Comparison of ENCODE assay signal across 1 cellular context in the genomic region with DNA sequence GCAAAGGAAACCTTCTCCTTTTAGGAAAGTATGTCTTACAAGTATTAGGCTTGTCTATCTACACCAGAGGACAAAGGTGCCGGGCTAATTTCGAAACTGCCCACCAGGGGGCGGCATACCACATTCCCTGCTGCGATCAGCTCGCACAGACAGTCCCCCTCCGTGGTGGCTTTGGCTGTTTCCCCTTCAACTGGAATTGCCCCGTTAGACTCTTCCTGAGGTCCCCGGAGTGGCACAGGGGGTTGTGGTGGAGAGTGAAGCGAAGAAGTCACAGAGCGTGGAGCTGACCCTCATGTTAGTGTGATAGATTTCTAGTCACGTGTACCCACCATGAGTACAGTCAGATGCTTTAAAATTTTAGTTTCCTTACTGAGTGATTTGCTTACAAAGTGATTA.
TF ChIP-seq lines count a peak whose summit lies in the region.

No MANE protein-coding gene starts in this region.

TF ChIP-seq in GM12878, 131 proteins besides CTCF, POLR2A, EP300 and RAD21 (continues in another document):
- peak; percentile 19; the same call in 1 of the 2 replicates for TF ChIP-seq LARP7 (IDR thresholded peaks at IDR 0.05)
- TF ChIP-seq, protein P1, sequence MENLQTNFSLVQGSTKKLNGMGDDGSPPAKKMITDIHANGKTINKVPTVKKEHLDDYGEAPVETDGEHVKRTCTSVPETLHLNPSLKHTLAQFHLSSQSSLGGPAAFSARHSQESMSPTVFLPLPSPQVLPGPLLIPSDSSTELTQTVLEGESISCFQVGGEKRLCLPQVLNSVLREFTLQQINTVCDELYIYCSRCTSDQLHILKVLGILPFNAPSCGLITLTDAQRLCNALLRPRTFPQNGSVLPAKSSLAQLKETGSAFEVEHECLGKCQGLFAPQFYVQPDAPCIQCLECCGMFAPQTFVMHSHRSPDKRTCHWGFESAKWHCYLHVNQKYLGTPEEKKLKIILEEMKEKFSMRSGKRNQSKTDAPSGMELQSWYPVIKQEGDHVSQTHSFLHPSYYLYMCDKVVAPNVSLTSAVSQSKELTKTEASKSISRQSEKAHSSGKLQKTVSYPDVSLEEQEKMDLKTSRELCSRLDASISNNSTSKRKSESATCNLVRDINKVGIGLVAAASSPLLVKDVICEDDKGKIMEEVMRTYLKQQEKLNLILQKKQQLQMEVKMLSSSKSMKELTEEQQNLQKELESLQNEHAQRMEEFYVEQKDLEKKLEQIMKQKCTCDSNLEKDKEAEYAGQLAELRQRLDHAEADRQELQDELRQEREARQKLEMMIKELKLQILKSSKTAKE (IDR thresholded peaks at IDR 0.05; ENCODE audit: low read depth, poor library complexity, severe bottlenecking) = peak; percentile 75
- no peak for TF ChIP-seq SIX5 (IDR thresholded peaks at IDR 0.05; ENCODE audit: low read depth, low read length, severe bottlenecking)
- peak; percentile 8; the same call in 1 of the 2 replicates for TF ChIP-seq ZSCAN29 (IDR thresholded peaks at IDR 0.05)
- TF ChIP-seq, protein P2, sequence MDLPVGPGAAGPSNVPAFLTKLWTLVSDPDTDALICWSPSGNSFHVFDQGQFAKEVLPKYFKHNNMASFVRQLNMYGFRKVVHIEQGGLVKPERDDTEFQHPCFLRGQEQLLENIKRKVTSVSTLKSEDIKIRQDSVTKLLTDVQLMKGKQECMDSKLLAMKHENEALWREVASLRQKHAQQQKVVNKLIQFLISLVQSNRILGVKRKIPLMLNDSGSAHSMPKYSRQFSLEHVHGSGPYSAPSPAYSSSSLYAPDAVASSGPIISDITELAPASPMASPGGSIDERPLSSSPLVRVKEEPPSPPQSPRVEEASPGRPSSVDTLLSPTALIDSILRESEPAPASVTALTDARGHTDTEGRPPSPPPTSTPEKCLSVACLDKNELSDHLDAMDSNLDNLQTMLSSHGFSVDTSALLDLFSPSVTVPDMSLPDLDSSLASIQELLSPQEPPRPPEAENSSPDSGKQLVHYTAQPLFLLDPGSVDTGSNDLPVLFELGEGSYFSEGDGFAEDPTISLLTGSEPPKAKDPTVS (IDR thresholded peaks at IDR 0.05; ENCODE audit: low read depth, low read length) = no peak
- TF ChIP-seq NFIC (IDR thresholded peaks at IDR 0.05; ENCODE audit: low read depth, low read length) = 0 out of 2 replicates have a peak, but pooled peaks have one; percentile 61
- TF ChIP-seq BHLHE40 (IDR thresholded peaks at IDR 0.05; ENCODE audit: borderline replicate concordance in 1 of 2, low read depth in 2 of 2, low read length in 1 of 2) = peak; percentile 91 to 92
- TF ChIP-seq PAX8 (IDR thresholded peaks at IDR 0.05) = no peak
- peak; percentile 53 for TF ChIP-seq ATF7 (IDR thresholded peaks at IDR 0.05; ENCODE audit: low read depth)
- TF ChIP-seq BMI1 (IDR thresholded peaks at IDR 0.05; ENCODE audit: borderline replicate concordance) = no peak
- no peak for TF ChIP-seq RFX5 (IDR thresholded peaks at IDR 0.05; ENCODE audit: low read depth, low read length)
- TF ChIP-seq GABPA (IDR thresholded peaks at IDR 0.05; ENCODE audit: low read depth) = no peak
- peak; percentile 85 for TF ChIP-seq EED (IDR thresholded peaks at IDR 0.05; ENCODE audit: low read depth)
- peak; percentile 34; the same call in 1 of the 2 replicates for TF ChIP-seq MTA2 (IDR thresholded peaks at IDR 0.05; ENCODE audit: low read depth)
- TF ChIP-seq CREM (IDR thresholded peaks at IDR 0.05; ENCODE audit: low read depth) = peak; percentile 40; the same call in 1 of the 2 replicates
- TF ChIP-seq ZNF24 (IDR thresholded peaks at IDR 0.05) = no peak
- TF ChIP-seq, protein P3, sequence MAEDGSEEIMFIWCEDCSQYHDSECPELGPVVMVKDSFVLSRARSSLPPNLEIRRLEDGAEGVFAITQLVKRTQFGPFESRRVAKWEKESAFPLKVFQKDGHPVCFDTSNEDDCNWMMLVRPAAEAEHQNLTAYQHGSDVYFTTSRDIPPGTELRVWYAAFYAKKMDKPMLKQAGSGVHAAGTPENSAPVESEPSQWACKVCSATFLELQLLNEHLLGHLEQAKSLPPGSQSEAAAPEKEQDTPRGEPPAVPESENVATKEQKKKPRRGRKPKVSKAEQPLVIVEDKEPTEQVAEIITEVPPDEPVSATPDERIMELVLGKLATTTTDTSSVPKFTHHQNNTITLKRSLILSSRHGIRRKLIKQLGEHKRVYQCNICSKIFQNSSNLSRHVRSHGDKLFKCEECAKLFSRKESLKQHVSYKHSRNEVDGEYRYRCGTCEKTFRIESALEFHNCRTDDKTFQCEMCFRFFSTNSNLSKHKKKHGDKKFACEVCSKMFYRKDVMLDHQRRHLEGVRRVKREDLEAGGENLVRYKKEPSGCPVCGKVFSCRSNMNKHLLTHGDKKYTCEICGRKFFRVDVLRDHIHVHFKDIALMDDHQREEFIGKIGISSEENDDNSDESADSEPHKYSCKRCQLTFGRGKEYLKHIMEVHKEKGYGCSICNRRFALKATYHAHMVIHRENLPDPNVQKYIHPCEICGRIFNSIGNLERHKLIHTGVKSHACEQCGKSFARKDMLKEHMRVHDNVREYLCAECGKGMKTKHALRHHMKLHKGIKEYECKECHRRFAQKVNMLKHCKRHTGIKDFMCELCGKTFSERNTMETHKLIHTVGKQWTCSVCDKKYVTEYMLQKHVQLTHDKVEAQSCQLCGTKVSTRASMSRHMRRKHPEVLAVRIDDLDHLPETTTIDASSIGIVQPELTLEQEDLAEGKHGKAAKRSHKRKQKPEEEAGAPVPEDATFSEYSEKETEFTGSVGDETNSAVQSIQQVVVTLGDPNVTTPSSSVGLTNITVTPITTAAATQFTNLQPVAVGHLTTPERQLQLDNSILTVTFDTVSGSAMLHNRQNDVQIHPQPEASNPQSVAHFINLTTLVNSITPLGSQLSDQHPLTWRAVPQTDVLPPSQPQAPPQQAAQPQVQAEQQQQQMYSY (CRISPR knock-in tag; IDR thresholded peaks at IDR 0.05) = no peak
- no peak for TF ChIP-seq IRF4 (IDR thresholded peaks at IDR 0.05; ENCODE audit: low read depth, low read length)
- TF ChIP-seq EZH2 (IDR thresholded peaks at IDR 0.05; ENCODE audit: borderline replicate concordance, control insufficient read depth, low read depth, low read length) = no peak
- TF ChIP-seq RAD51 (IDR thresholded peaks at IDR 0.05) = peak; percentile 93
- TF ChIP-seq, protein P4, sequence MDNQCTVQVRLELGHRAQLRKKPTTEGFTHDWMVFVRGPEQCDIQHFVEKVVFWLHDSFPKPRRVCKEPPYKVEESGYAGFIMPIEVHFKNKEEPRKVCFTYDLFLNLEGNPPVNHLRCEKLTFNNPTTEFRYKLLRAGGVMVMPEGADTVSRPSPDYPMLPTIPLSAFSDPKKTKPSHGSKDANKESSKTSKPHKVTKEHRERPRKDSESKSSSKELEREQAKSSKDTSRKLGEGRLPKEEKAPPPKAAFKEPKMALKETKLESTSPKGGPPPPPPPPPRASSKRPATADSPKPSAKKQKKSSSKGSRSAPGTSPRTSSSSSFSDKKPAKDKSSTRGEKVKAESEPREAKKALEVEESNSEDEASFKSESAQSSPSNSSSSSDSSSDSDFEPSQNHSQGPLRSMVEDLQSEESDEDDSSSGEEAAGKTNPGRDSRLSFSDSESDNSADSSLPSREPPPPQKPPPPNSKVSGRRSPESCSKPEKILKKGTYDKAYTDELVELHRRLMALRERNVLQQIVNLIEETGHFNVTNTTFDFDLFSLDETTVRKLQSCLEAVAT (IDR thresholded peaks at IDR 0.05) = peak; percentile 70
- TF ChIP-seq DPF2 (IDR thresholded peaks at IDR 0.05) = peak; percentile 28; the same call in 1 of the 2 replicates
- no peak for TF ChIP-seq ASH2L (IDR thresholded peaks at IDR 0.05; ENCODE audit: borderline replicate concordance, low read depth)
- TF ChIP-seq SMARCA5 (IDR thresholded peaks at IDR 0.05) = peak; percentile 86; the same call in 1 of the 2 replicates
- 0 out of 4 replicates have a peak, but pooled peaks of 1 of the 2 experiments have one; percentile 18 for TF ChIP-seq ETV6 (conservative IDR thresholded peaks at IDR 0.05 in 1 of 2, IDR thresholded peaks at IDR 0.05 in 1 of 2; ENCODE audit: borderline replicate concordance in 1 of 2, low read depth in 1 of 2)
- TF ChIP-seq, protein P5, sequence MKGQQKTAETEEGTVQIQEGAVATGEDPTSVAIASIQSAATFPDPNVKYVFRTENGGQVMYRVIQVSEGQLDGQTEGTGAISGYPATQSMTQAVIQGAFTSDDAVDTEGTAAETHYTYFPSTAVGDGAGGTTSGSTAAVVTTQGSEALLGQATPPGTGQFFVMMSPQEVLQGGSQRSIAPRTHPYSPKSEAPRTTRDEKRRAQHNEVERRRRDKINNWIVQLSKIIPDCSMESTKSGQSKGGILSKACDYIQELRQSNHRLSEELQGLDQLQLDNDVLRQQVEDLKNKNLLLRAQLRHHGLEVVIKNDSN (IDR thresholded peaks at IDR 0.05; ENCODE audit: borderline replicate concordance, extremely low read length, insufficient read depth, low read depth, low read length) = peak; percentile 45
- no peak for TF ChIP-seq ZBED1 (IDR thresholded peaks at IDR 0.05; ENCODE audit: borderline replicate concordance)
- TF ChIP-seq YY1 (IDR thresholded peaks at IDR 0.05; ENCODE audit: low read depth, low read length) = peak; percentile 63
- peak; percentile 42; the same call in 1 of the 2 replicates for TF ChIP-seq POLR2AphosphoS5 (IDR thresholded peaks at IDR 0.05; ENCODE audit: low read length)
- TF ChIP-seq, protein P6, sequence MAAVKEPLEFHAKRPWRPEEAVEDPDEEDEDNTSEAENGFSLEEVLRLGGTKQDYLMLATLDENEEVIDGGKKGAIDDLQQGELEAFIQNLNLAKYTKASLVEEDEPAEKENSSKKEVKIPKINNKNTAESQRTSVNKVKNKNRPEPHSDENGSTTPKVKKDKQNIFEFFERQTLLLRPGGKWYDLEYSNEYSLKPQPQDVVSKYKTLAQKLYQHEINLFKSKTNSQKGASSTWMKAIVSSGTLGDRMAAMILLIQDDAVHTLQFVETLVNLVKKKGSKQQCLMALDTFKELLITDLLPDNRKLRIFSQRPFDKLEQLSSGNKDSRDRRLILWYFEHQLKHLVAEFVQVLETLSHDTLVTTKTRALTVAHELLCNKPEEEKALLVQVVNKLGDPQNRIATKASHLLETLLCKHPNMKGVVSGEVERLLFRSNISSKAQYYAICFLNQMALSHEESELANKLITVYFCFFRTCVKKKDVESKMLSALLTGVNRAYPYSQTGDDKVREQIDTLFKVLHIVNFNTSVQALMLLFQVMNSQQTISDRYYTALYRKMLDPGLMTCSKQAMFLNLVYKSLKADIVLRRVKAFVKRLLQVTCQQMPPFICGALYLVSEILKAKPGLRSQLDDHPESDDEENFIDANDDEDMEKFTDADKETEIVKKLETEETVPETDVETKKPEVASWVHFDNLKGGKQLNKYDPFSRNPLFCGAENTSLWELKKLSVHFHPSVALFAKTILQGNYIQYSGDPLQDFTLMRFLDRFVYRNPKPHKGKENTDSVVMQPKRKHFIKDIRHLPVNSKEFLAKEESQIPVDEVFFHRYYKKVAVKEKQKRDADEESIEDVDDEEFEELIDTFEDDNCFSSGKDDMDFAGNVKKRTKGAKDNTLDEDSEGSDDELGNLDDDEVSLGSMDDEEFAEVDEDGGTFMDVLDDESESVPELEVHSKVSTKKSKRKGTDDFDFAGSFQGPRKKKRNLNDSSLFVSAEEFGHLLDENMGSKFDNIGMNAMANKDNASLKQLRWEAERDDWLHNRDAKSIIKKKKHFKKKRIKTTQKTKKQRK (IDR thresholded peaks at IDR 0.05; ENCODE audit: low read depth, low read length) = no peak
- TF ChIP-seq RB1 (IDR thresholded peaks at IDR 0.05; ENCODE audit: borderline replicate concordance) = peak; percentile 72; the same call in 1 of the 2 replicates
- TF ChIP-seq HDAC6 (IDR thresholded peaks at IDR 0.05; ENCODE audit: unreplicated experiment) = no peak
- TF ChIP-seq TAF1 (IDR thresholded peaks at IDR 0.05; ENCODE audit: borderline replicate concordance, low read depth, low read length) = no peak
- TF ChIP-seq RCOR1 (conservative IDR thresholded peaks at IDR 0.05; ENCODE audit: low read depth, low read length) = no peak
- no peak for TF ChIP-seq YBX1 (IDR thresholded peaks at IDR 0.05)
- TF ChIP-seq SIN3A (IDR thresholded peaks at IDR 0.05; ENCODE audit: low read depth, low read length) = peak; percentile 68; the same call in 1 of the 2 replicates
- peak; percentile 88 for TF ChIP-seq RELA (IDR thresholded peaks at IDR 0.05; ENCODE audit: borderline replicate concordance, partially characterized antibody)
- TF ChIP-seq KLF5 (IDR thresholded peaks at IDR 0.05; ENCODE audit: partially characterized antibody) = peak; percentile 57
- no peak for TF ChIP-seq HDGF (IDR thresholded peaks at IDR 0.05)
- TF ChIP-seq, protein P7, sequence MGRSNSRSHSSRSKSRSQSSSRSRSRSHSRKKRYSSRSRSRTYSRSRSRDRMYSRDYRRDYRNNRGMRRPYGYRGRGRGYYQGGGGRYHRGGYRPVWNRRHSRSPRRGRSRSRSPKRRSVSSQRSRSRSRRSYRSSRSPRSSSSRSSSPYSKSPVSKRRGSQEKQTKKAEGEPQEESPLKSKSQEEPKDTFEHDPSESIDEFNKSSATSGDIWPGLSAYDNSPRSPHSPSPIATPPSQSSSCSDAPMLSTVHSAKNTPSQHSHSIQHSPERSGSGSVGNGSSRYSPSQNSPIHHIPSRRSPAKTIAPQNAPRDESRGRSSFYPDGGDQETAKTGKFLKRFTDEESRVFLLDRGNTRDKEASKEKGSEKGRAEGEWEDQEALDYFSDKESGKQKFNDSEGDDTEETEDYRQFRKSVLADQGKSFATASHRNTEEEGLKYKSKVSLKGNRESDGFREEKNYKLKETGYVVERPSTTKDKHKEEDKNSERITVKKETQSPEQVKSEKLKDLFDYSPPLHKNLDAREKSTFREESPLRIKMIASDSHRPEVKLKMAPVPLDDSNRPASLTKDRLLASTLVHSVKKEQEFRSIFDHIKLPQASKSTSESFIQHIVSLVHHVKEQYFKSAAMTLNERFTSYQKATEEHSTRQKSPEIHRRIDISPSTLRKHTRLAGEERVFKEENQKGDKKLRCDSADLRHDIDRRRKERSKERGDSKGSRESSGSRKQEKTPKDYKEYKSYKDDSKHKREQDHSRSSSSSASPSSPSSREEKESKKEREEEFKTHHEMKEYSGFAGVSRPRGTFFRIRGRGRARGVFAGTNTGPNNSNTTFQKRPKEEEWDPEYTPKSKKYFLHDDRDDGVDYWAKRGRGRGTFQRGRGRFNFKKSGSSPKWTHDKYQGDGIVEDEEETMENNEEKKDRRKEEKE (IDR thresholded peaks at IDR 0.05) = no peak
- peak; percentile 83 for TF ChIP-seq MEF2B (IDR thresholded peaks at IDR 0.05; ENCODE audit: partially characterized antibody, poor library complexity, severe bottlenecking)
- TF ChIP-seq HDAC2 (IDR thresholded peaks at IDR 0.05) = no peak
- TF ChIP-seq FOXM1 (IDR thresholded peaks at IDR 0.05; ENCODE audit: low read depth, low read length) = peak; percentile 49; the same call in 1 of the 2 replicates
